Comparison of ENCODE assay signal across 21 cellular contexts in genomic region chr10:116099031-116099430, GRCh38.
DNase-seq lines count a peak whose midpoint lies in the region; ATAC-seq and TF ChIP-seq lines count a peak whose summit lies in the region.
"Had no signal": no experiment of that assay in that cellular context is flagged by ENCODE, and none has a peak within 500 bp of the region (broad histone marks: within the 10 kb centered on the region; RNA-seq: fewer than 3 reads in every experiment).

No MANE protein-coding gene starts in this region.

- intact Hi-C loops in ascending aorta (cut with DNase I), result no loop called here

- TF ChIP-seq CTCF in osteoblast (IDR thresholded peaks at IDR 0.05; ENCODE audit: extremely low read depth, low read depth, low read length), result no peak
- TF ChIP-seq CTCF in ascending aorta (IDR thresholded peaks at IDR 0.05), result no peak

- peak overlapping the region; percentile 20; the same call in 1 of the 2 replicates for H3K27ac ChIP-seq in GM23248
- no peak overlapping the region for H3K27ac ChIP-seq in osteoblast (ENCODE audit: low read depth, low read length)
- H3K27ac ChIP-seq in ascending aorta, result no peak overlapping the region
- H3K27ac ChIP-seq: KMS-11 had no signal

- H3K4me3 ChIP-seq in GM23248, result no peak overlapping the region
- H3K4me3 ChIP-seq in osteoblast (ENCODE audit: insufficient read depth, low read length), result no peak overlapping the region
- H3K4me3 ChIP-seq in ascending aorta, result no peak overlapping the region

- H3K9me3 ChIP-seq in GM23248 (ENCODE audit: low read depth), result no peaks in the 10 kb centered on the region
- H3K9me3 ChIP-seq in osteoblast (ENCODE audit: low read depth, low read length), result no peaks in the 10 kb centered on the region
- H3K9me3 ChIP-seq in ascending aorta, result no peaks in the 10 kb centered on the region

- 3 to 5% methylated on average over 5 of the region's 5 CpGs for WGBS in GM23248 (ENCODE audit: low coverage in 1 of 2, low lambda C conversion rate in 2 of 2, missing lambda C conversion rate in 2 of 2), 2 experiments

- no peak for ATAC-seq in natural killer cell treated with Interleukin-12 subunit alpha and Interleukin-12 subunit beta and Interleukin-15 and Interleukin-18, amount 100 ng/mL, for 72 hours
- ATAC-seq: Panc1 had no signal

- DNase-seq in AG08395 (ENCODE audit: low spot score) (peak; percentile 22), GM23248 (peak; percentile 57), glomerular visceral epithelial cell (ENCODE audit: extremely low spot score) (peak; percentile 93), osteoblast (ENCODE audit: insufficient read length, low spot score, missing footprints) (no peak), NCI-H146 (lab: John Stamatoyannopoulos, UW) (no peak), ascending aorta (ENCODE audit: low spot score in 2 of 2) (no peak), amniotic stem cell (lab: John Stamatoyannopoulos, UW) (no peak)
- DNase-seq in natural killer cell treated with Interleukin-12 subunit alpha and Interleukin-12 subunit beta and Interleukin-15 and Interleukin-18, amount 100 ng/mL, for 72 hours (ENCODE audit: low spot score), result no peak
- DNase-seq: 8988T, AML-193, Calu3, HFFc6, MM.1S, NCI-H1105, NCI-H1930, NCI-H2171, NCI-H446 treated with DMSO at 0.1 percent for 48 hours, NCI-H82, SHP77 had no signal

- H3K4me3 Mint-ChIP-seq in natural killer cell treated with Interleukin-12 subunit alpha and Interleukin-12 subunit beta and Interleukin-15 and Interleukin-18, amount 100 ng/mL, for 72 hours, result no peak overlapping the region
- H3K4me3 Mint-ChIP-seq: HFFc6 had no signal

- H2AFZ ChIP-seq in GM23248 (peak overlapping the region; percentile 16; the same call in 1 of the 2 replicates), osteoblast (ENCODE audit: low read length) (no peak overlapping the region)

- H3K4me1 Mint-ChIP-seq in natural killer cell treated with Interleukin-12 subunit alpha and Interleukin-12 subunit beta and Interleukin-15 and Interleukin-18, amount 100 ng/mL, for 72 hours (ENCODE audit: low read depth in 2 of 2), result no peaks in the 10 kb centered on the region

- H3F3A ChIP-seq in GM23248 (ENCODE audit: insufficient read depth), result 0 out of 2 replicates have a peak, but pooled peaks cover 9% of the 10 kb centered on the region

- H3K9me2 ChIP-seq in GM23248 (ENCODE audit: insufficient read depth), result no peaks in the 10 kb centered on the region

- H3K36me3 Mint-ChIP-seq in natural killer cell treated with Interleukin-12 subunit alpha and Interleukin-12 subunit beta and Interleukin-15 and Interleukin-18, amount 100 ng/mL, for 72 hours, result no peaks in the 10 kb centered on the region

- H3K4me1 ChIP-seq in GM23248 (ENCODE audit: insufficient read depth), result peaks cover 13% of the 10 kb centered on the region
- H3K4me1 ChIP-seq in osteoblast (ENCODE audit: insufficient read depth, low read length), result no peaks in the 10 kb centered on the region
- no peaks in the 10 kb centered on the region for H3K4me1 ChIP-seq in ascending aorta

- H3K4me2 ChIP-seq in GM23248 (ENCODE audit: unreplicated experiment) (peak overlapping the region; percentile 48), osteoblast (ENCODE audit: insufficient read depth, low read length) (peak overlapping the region; percentile 33)
- H3K4me2 ChIP-seq: KMS-11 had no signal

- H3K79me2 ChIP-seq in GM23248 (ENCODE audit: insufficient read depth) (no peaks in the 10 kb centered on the region), osteoblast (ENCODE audit: insufficient read depth, low read length) (no peaks in the 10 kb centered on the region)

- no peak overlapping the region for H3K27ac Mint-ChIP-seq in natural killer cell treated with Interleukin-12 subunit alpha and Interleukin-12 subunit beta and Interleukin-15 and Interleukin-18, amount 100 ng/mL, for 72 hours
- H3K27ac Mint-ChIP-seq: HFFc6 had no signal

- H4K20me1 ChIP-seq in GM23248 (ENCODE audit: insufficient read depth) (no peaks in the 10 kb centered on the region), osteoblast (ENCODE audit: insufficient read depth, low read length) (no peaks in the 10 kb centered on the region)

- H3K36me3 ChIP-seq in GM23248 (ENCODE audit: low read depth) (no peaks in the 10 kb centered on the region), osteoblast (ENCODE audit: insufficient read depth, low read length) (no peaks in the 10 kb centered on the region), ascending aorta (no peaks in the 10 kb centered on the region)

- H3K27me3 ChIP-seq in GM23248 (replicated peaks; ENCODE audit: insufficient read depth) (no peaks in the 10 kb centered on the region), osteoblast (ENCODE audit: insufficient read depth, low read length) (no peaks in the 10 kb centered on the region), ascending aorta (no peaks in the 10 kb centered on the region)

- peaks cover 13% of the 10 kb centered on the region for H3K9me3 Mint-ChIP-seq in natural killer cell treated with Interleukin-12 subunit alpha and Interleukin-12 subunit beta and Interleukin-15 and Interleukin-18, amount 100 ng/mL, for 72 hours
- H3K9me3 Mint-ChIP-seq: HFFc6 had no signal

- in situ Hi-C loops in GM23248 (cut with MboI), result no loop called here

- no peaks in the 10 kb centered on the region for H3K27me3 Mint-ChIP-seq in natural killer cell treated with Interleukin-12 subunit alpha and Interleukin-12 subunit beta and Interleukin-15 and Interleukin-18, amount 100 ng/mL, for 72 hours

- H3K9ac ChIP-seq in GM23248, result no peak overlapping the region
- H3K9ac ChIP-seq: KMS-11 had no signal

Comparison
In these comparisons a context has a peak if more than half of its experiments do, and no peak if none do; other contexts are left out.
1. DNase-seq: peak in AG08395 (single experiment), GM23248 (single experiment) and glomerular visceral epithelial cell (single experiment); none in osteoblast (single experiment), NCI-H146 (single experiment), ascending aorta (0 of 2), amniotic stem cell (single experiment) and natural killer cell treated with Interleukin-12 subunit alpha and Interleukin-12 subunit beta and Interleukin-15 and Interleukin-18, amount 100 ng/mL, for 72 hours (single experiment).